Comparison of ENCODE assay signal across 8 cellular contexts in the genomic region with DNA sequence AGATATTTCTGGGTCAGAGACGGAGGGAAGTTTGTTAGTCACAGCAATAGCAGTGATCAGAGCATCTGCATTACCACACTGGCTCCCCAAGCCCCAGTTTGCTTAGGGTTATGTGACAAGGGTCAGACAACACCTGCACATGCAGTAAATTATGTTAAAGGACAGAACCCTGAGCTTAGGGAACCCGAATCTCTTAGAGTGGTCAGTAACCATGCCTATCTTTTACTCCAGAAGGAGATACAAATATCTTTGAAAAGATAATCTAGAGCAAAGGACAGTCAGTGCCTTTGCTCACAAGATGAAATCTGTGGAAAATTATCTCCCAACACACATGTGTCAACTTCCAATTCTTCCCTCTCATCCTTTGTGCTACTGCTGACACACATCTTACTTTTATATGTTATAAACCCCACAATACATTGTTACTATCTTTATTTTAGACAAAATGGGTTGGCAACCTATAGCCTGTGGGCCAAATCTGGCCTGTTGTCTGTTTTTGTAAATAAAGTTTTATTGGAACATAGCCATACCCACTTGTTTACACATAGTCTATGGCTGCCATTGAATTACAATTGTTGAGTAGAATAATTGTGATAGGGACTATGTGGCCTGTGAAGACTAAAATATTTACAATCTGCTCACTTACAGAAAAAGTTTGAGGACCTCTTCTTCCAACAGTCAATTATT.
"Had no signal": no experiment of that assay in that cellular context is flagged by ENCODE, and none has a peak within 500 bp of the region (broad histone marks: within the 10 kb centered on the region; RNA-seq: fewer than 3 reads in every experiment).

No MANE protein-coding gene starts in this region.

- H3K9ac ChIP-seq: KMS-11 had no signal

- H3K4me2 ChIP-seq: KMS-11 had no signal

- FAIRE-seq: HepG2, HTR-8/SVneo had no signal

- ATAC-seq: HepG2 had no signal

- H3K27ac ChIP-seq: HL-60, KMS-11 had no signal

- DNase-seq: IMR-90, Karpas-422, KBM-7, KG1 had no signal
